11 cellular contexts compared by ENCODE assay signal in the genomic region with DNA sequence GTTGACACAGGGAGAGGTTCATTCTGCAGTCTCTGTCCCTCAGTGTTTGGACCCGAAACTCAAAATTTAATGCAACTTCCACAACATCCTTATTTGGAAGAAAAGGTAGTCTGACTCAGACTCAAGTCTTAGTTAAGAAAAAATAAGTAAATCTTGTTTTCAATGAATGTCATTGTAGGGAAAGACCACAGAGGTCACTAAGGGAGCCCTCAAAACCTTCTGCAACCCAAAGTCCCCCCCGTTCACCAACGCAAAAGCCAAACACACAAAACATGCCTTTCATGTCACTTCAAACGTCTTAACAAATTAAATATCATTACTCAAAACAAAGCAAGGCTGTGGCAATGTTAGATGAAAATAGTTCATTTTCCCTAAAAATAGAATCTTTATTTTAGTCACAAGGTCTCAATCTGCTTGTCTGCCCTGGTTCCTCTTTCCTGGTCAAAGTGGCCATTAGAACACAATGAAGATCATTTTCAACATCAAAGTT. TPM values are rescaled to one million over a fixed set of nuclear protein-coding genes. Genes with fewer than 3 reads are reported as not detected.
DNase-seq lines count a peak whose midpoint lies in the region; ATAC-seq and TF ChIP-seq lines count a peak whose summit lies in the region.
"Had no signal": no experiment of that assay in that cellular context is flagged by ENCODE, and none has a peak within 500 bp of the region (broad histone marks: within the 10 kb centered on the region; RNA-seq: fewer than 3 reads in every experiment).

No MANE protein-coding gene starts in this region.

- DNase-seq in neural crest cell (ENCODE audit: low read depth, low spot score) = no peak
- DNase-seq in NCI-H774 (lab: John Stamatoyannopoulos, UW) = no peak
- no peak for DNase-seq in cardiac septum (ENCODE audit: low spot score)
- DNase-seq in glutamatergic neuron = no peak
- DNase-seq: activated effector memory CD4-positive, alpha-beta T cell treated with anti-CD3 and anti-CD28 coated beads, Interleukin-2, amount 50 U/mL, for 16 hours; PC-9; retina had no signal

- no peaks in the 10 kb centered on the region for H3K27me3 Mint-ChIP-seq in neural crest cell (ENCODE audit: low read depth)
- no peaks in the 10 kb centered on the region for H3K27me3 Mint-ChIP-seq in glutamatergic neuron (ENCODE audit: unreplicated experiment)

- peaks cover 86% of the 10 kb centered on the region for H3K4me1 Mint-ChIP-seq in neural crest cell
- H3K4me1 Mint-ChIP-seq in glutamatergic neuron (ENCODE audit: low read depth, unreplicated experiment) = peaks cover 16% of the 10 kb centered on the region
- H3K4me1 Mint-ChIP-seq: memory B cell had no signal

- H3K4me3 Mint-ChIP-seq in neural crest cell = peak overlapping the region; percentile 48
- H3K4me3 Mint-ChIP-seq in glutamatergic neuron (ENCODE audit: unreplicated experiment) = no peak overlapping the region
- H3K4me3 Mint-ChIP-seq: memory B cell had no signal

- intact Hi-C loops in cardiac septum (cut with DNase I) = loop anchor here (2.0 to 10.0 kb wide), 2 partner anchors 103 to 299 kb away; a partner anchor contains a TSS

- H3K27ac Mint-ChIP-seq in neural crest cell (ENCODE audit: unreplicated experiment) = no peak overlapping the region
- no peak overlapping the region for H3K27ac Mint-ChIP-seq in glutamatergic neuron (ENCODE audit: unreplicated experiment)
- H3K27ac Mint-ChIP-seq: memory B cell had no signal

- peak; percentile 56 for ATAC-seq in GM19025 (IDR thresholded peaks at IDR 0.05; ENCODE audit: low read depth, unreplicated experiment)
- peak; percentile 69 for ATAC-seq in HG02678 (IDR thresholded peaks at IDR 0.05; ENCODE audit: unreplicated experiment)
- peak; percentile 71 for ATAC-seq in HG03565 (IDR thresholded peaks at IDR 0.05; ENCODE audit: unreplicated experiment)

- TF ChIP-seq CTCF in neural crest cell (conservative IDR thresholded peaks at IDR 0.05) (no peak), glutamatergic neuron (IDR thresholded peaks at IDR 0.05; ENCODE audit: partially characterized antibody, unreplicated experiment) (no peak)

- H3K36me3 Mint-ChIP-seq in neural crest cell (ENCODE audit: low read depth) (peaks cover 2% of the 10 kb centered on the region), glutamatergic neuron (ENCODE audit: unreplicated experiment) (peaks cover 6% of the 10 kb centered on the region)
- H3K36me3 Mint-ChIP-seq: memory B cell had no signal

- H3K9me3 Mint-ChIP-seq in neural crest cell = peaks cover 2% of the 10 kb centered on the region
- H3K9me3 Mint-ChIP-seq in glutamatergic neuron (ENCODE audit: unreplicated experiment) = no peaks in the 10 kb centered on the region

RNA-seq across cellular contexts. Expression of a gene that starts 20.9 kb away (rescaled TPM):
- 14.1 and 18.0 TPM in 2 replicates for total RNA-seq in neural crest cell
- total RNA-seq in cardiac septum = 2.4 TPM
- 0.66 TPM for total RNA-seq in glutamatergic neuron (ENCODE audit: unreplicated experiment)
